Comparison of ENCODE assay signal across 1 cellular context in the genomic region with DNA sequence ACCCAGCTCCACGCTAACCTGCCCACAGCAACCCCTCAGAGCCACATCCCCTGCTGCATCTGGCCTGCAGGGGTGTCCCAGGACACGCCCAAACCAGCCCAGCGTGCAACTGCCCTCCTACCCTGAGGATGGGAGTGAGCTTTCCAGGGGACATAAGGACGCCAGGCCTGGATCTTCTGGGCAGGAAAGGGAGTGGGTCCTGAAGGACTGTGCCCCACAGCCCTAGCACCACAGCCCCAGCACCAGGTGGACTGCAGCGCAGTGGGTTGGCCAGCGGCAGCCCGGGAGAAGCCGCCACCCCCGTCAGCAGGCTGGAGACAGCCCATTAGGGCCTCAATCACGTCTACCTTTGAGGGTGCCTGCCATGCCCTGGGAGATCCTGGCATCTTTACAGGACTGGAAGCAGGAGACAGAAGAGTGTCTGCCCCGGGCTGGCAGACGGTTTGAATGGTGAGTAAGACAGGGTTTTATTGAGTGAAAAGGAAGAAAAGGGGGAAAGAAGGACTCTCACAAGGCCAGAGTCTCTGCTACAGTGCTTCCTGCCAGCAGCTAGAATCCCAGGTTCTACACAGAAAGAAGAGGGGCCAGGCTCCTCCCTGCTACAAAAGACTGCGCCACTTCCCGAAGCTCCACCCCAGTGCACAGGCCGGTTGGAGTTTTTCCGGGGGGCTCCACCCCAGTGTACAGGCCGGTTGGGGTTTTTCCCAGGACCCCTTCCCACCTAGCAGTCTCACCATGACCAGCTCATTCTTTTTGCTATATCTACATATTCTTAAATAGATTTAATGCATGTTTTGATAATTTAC.
TF ChIP-seq lines count a peak whose summit lies in the region.

No MANE protein-coding gene starts in this region.

TF ChIP-seq in IMR-90, 13 proteins besides CTCF, POLR2A, EP300 and RAD21 (continued from another document):
- no peak for TF ChIP-seq MAZ (IDR thresholded peaks at IDR 0.05; ENCODE audit: borderline replicate concordance, low read depth, low read length)
TF ChIP-seq in IMR-90: peak in this region for 0.
